1 cellular context compared by ENCODE assay signal in the genomic region with DNA sequence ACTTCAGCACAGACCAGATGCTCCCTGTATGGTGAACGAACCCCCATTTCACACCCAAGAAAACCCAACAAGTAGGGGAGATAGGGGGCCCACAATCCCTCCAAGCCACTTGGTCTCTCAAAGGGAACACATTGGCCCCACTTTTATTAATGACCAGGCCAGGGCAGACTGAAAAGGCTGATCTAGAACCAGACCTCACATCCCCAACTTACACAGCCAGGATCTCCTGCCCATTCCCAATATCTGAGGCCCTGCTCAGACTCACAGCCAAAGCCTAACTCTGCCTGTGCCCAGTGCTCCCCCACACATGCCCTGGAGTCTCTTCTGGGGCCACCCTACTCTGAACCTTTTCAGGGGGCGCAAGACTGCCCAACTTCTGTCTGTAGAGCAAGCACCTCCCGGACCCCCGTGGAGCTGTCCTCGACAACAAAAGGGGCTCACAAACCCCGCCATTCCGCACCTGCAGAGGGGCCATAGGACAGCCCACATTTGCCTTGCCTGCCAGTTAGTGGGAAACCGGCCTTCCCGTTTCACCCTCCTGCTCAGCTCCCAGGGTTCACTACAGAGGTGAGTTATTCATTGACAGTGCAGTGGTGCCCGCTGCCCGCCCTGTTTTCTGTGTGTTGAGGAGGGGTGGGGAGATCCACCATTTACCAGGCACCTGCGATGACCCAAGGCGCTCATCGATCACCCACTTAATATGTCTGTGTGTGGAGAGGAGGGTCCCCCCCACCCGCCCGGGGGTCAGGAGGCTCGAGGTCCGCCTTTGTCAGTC.
TF ChIP-seq lines count a peak whose summit lies in the region.

No MANE protein-coding gene starts in this region.

TF ChIP-seq in IMR-90, 13 proteins besides CTCF, POLR2A, EP300 and RAD21:
- TF ChIP-seq, protein P1, sequence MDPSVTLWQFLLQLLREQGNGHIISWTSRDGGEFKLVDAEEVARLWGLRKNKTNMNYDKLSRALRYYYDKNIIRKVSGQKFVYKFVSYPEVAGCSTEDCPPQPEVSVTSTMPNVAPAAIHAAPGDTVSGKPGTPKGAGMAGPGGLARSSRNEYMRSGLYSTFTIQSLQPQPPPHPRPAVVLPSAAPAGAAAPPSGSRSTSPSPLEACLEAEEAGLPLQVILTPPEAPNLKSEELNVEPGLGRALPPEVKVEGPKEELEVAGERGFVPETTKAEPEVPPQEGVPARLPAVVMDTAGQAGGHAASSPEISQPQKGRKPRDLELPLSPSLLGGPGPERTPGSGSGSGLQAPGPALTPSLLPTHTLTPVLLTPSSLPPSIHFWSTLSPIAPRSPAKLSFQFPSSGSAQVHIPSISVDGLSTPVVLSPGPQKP (IDR thresholded peaks at IDR 0.05; ENCODE audit: borderline replicate concordance, low read depth, low read length) = no peak
- TF ChIP-seq CEBPB (IDR thresholded peaks at IDR 0.05; ENCODE audit: low read depth, low read length) = no peak
- TF ChIP-seq BHLHE40 (IDR thresholded peaks at IDR 0.05; ENCODE audit: low read depth, low read length) = no peak
- TF ChIP-seq RFX5 (IDR thresholded peaks at IDR 0.05; ENCODE audit: low read depth, low read length) = no peak
- TF ChIP-seq MAZ (IDR thresholded peaks at IDR 0.05; ENCODE audit: borderline replicate concordance, low read depth, low read length) = no peak
- TF ChIP-seq, protein P2, sequence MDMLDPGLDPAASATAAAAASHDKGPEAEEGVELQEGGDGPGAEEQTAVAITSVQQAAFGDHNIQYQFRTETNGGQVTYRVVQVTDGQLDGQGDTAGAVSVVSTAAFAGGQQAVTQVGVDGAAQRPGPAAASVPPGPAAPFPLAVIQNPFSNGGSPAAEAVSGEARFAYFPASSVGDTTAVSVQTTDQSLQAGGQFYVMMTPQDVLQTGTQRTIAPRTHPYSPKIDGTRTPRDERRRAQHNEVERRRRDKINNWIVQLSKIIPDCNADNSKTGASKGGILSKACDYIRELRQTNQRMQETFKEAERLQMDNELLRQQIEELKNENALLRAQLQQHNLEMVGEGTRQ (IDR thresholded peaks at IDR 0.05; ENCODE audit: low read depth, low read length) = no peak
- no peak for TF ChIP-seq FOS (IDR thresholded peaks at IDR 0.05; ENCODE audit: low read depth, low read length)
- TF ChIP-seq NFE2L2 (IDR thresholded peaks at IDR 0.05; ENCODE audit: low read depth, low read length) = no peak
- no peak for TF ChIP-seq CHD1 (IDR thresholded peaks at IDR 0.05; ENCODE audit: low read depth, low read length)
- no peak for TF ChIP-seq MXI1 (IDR thresholded peaks at IDR 0.05; ENCODE audit: borderline replicate concordance, low read depth, low read length)
- no peak for TF ChIP-seq MAFK (IDR thresholded peaks at IDR 0.05; ENCODE audit: low read depth, low read length)
- TF ChIP-seq RCOR1 (IDR thresholded peaks at IDR 0.05; ENCODE audit: insufficient replicate concordance, low read length) = no peak
- TF ChIP-seq SMC3 (IDR thresholded peaks at IDR 0.05; ENCODE audit: low read depth, low read length) = no peak
